38 cellular contexts compared by ENCODE assay signal in the genomic region with DNA sequence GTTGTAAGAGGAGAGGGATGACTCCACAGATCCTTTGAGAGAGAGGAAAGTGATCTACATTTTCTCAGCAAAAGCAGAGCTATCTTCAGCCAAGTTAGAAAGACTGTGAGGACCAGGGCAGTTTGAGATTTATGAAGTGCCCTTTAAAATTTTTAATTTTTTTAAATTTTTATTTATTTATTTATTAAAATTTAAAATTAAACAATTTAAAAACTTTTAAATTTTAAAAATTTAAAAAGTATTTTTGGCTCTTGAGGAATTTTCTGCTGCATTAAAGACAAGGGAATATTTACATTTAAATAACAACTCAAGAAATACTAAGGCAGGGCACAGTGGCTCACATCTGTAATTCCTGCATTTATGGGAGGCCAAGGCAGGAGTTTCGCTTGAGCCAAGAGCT. TPM values are rescaled to one million over a fixed set of nuclear protein-coding genes. Genes with fewer than 3 reads are reported as not detected.
"Had no signal": no experiment of that assay in that cellular context is flagged by ENCODE, and none has a peak within 500 bp of the region (broad histone marks: within the 10 kb centered on the region; RNA-seq: fewer than 3 reads in every experiment).

No MANE protein-coding gene starts in this region.

- H3K27me3 Mint-ChIP-seq: activated naive CD4-positive, alpha-beta T cell treated with anti-CD3 and anti-CD28 coated beads, Interleukin-2, amount 10 ng/mL, durations not matched to agents 7 days and 5 days; activated naive CD8-positive, alpha-beta T cell treated with anti-CD3 and anti-CD28 coated beads for 36 hours; activated naive CD8-positive, alpha-beta T cell treated with anti-CD3 and anti-CD28 coated beads, Interleukin-2, amount 50 U/mL, for 24 hours had no signal

- DNase-seq: activated effector memory CD4-positive, alpha-beta T cell treated with anti-CD3 and anti-CD28 coated beads, Interleukin-2, amount 50 U/mL, for 16 hours; activated effector memory CD4-positive, alpha-beta T cell treated with Interleukin-2 at 50 U/mL for 16 hours; activated gamma-delta T cell; activated gamma-delta T cell treated with Interleukin-2 at 50 U/mL for 16 hours; activated naive CD4-positive, alpha-beta T cell; activated naive CD4-positive, alpha-beta T cell treated with anti-CD3 and anti-CD28 coated beads for 36 hours; activated naive CD4-positive, alpha-beta T cell treated with anti-CD3 and anti-CD28 coated beads, Interleukin-2, amount 10 ng/mL, durations not matched to agents 7 days and 5 days; activated naive CD4-positive, alpha-beta T cell treated with anti-CD3 and anti-CD28 coated beads, Interleukin-2, amount 50 U/mL, for 16 hours; activated naive CD4-positive, alpha-beta T cell treated with Interleukin-2 at 50 U/mL for 16 hours; activated naive CD8-positive, alpha-beta T cell treated with anti-CD3 and anti-CD28 coated beads for 36 hours; activated naive CD8-positive, alpha-beta T cell treated with anti-CD3 and anti-CD28 coated beads, Interleukin-2, amount 10 ng/mL, durations not matched to agents 7 days and 5 days; activated naive CD8-positive, alpha-beta T cell treated with anti-CD3 and anti-CD28 coated beads, Interleukin-2, amount 50 U/mL, for 24 hours; activated T-cell treated with anti-CD3 and anti-CD28 coated beads, Interleukin-2, amount 50 U/mL, for 1 hour; activated T-cell treated with anti-CD3 and anti-CD28 coated beads, Interleukin-2, amount 50 U/mL, for 24 hours; activated T-cell treated with anti-CD3 and anti-CD28 coated beads, Interleukin-2, amount 50 U/mL, for 4 hours; activated T-cell treated with anti-CD3 and anti-CD28 coated beads, Interleukin-2, amount 50 U/mL, for 48 hours; activated T-cell treated with anti-CD3 and anti-CD28 coated beads, Interleukin-2, amount 50 U/mL, for 72 hours; adrenal gland; amniotic stem cell; amygdala; anterior cingulate cortex; aorta; body of pancreas; brain microvascular endothelial cell; caudate nucleus; central memory CD4-positive, alpha-beta T cell; cerebellar nuclear complex had no signal

- FAIRE-seq: astrocyte, bronchial epithelial cell had no signal

- H3K36me3 Mint-ChIP-seq: activated naive CD4-positive, alpha-beta T cell treated with anti-CD3 and anti-CD28 coated beads, Interleukin-2, amount 10 ng/mL, durations not matched to agents 7 days and 5 days; activated naive CD4-positive, alpha-beta T cell treated with anti-CD3 and anti-CD28 coated beads, Interleukin-2, amount 50 U/mL, for 24 hours; activated naive CD4-positive, alpha-beta T cell treated with anti-CD3 and anti-CD28 coated beads, Interleukin-2, amount 50 U/mL, for 72 hours; activated naive CD8-positive, alpha-beta T cell treated with anti-CD3 and anti-CD28 coated beads for 36 hours; activated naive CD8-positive, alpha-beta T cell treated with anti-CD3 and anti-CD28 coated beads, Interleukin-2, amount 10 ng/mL, durations not matched to agents 7 days and 5 days; brain had no signal

- H3K4me1 Mint-ChIP-seq: activated naive CD4-positive, alpha-beta T cell treated with anti-CD3 and anti-CD28 coated beads, Interleukin-2, amount 10 ng/mL, durations not matched to agents 7 days and 5 days; activated naive CD4-positive, alpha-beta T cell treated with anti-CD3 and anti-CD28 coated beads, Interleukin-2, amount 50 U/mL, for 24 hours; activated naive CD8-positive, alpha-beta T cell treated with anti-CD3 and anti-CD28 coated beads for 36 hours; activated naive CD8-positive, alpha-beta T cell treated with anti-CD3 and anti-CD28 coated beads, Interleukin-2, amount 10 ng/mL, durations not matched to agents 7 days and 5 days; activated naive CD8-positive, alpha-beta T cell treated with anti-CD3 and anti-CD28 coated beads, Interleukin-2, amount 50 U/mL, for 24 hours; activated T-helper 17 cell treated with anti-CD3 and anti-CD28 coated beads, Interleukin-2, amount 50 U/mL, for 72 hours; brain; central memory CD8-positive, alpha-beta T cell had no signal

- H3K9me3 Mint-ChIP-seq: activated naive CD4-positive, alpha-beta T cell treated with anti-CD3 and anti-CD28 coated beads for 36 hours; activated naive CD4-positive, alpha-beta T cell treated with anti-CD3 and anti-CD28 coated beads, Interleukin-2, amount 10 ng/mL, durations not matched to agents 7 days and 5 days; activated naive CD4-positive, alpha-beta T cell treated with anti-CD3 and anti-CD28 coated beads, Interleukin-2, amount 50 U/mL, for 24 hours; activated naive CD4-positive, alpha-beta T cell treated with anti-CD3 and anti-CD28 coated beads, Interleukin-2, amount 50 U/mL, for 72 hours; activated naive CD8-positive, alpha-beta T cell treated with anti-CD3 and anti-CD28 coated beads for 36 hours; activated naive CD8-positive, alpha-beta T cell treated with anti-CD3 and anti-CD28 coated beads, Interleukin-2, amount 50 U/mL, for 24 hours; activated T-cell treated with anti-CD3 and anti-CD28 coated beads, Interleukin-2, amount 50 U/mL, for 24 hours; activated T-cell treated with anti-CD3 and anti-CD28 coated beads, Interleukin-2, amount 50 U/mL, for 4 hours; activated T-helper 1 cell treated with anti-CD3 and anti-CD28 coated beads, Interleukin-12 subunit alpha, Interleukin-12 subunit beta, Interleukin-2, Interleukin-4 antibody, amounts not matched to agents 30 ng/mL and 10 ng/mL and 1 ng/mL, durations not matched to agents 14 hours and 24 hours and 36 hours; activated T-helper 17 cell treated with anti-CD3 and anti-CD28 coated beads, Interleukin-2, amount 50 U/mL, for 72 hours; activated T-helper 2 cell treated with anti-CD3 and anti-CD28 coated beads, Interferon-gamma antibody, Interleukin-2, Interleukin-4, amounts not matched to agents 10 μg/mL and 5 μg/mL and 100 μg/mL, durations not matched to agents 14 hours and 24 hours and 36 hours; brain; central memory CD8-positive, alpha-beta T cell had no signal

- H3K27ac Mint-ChIP-seq: activated naive CD4-positive, alpha-beta T cell treated with anti-CD3 and anti-CD28 coated beads for 36 hours; activated naive CD4-positive, alpha-beta T cell treated with anti-CD3 and anti-CD28 coated beads, Interleukin-2, amount 10 ng/mL, durations not matched to agents 7 days and 5 days; activated naive CD4-positive, alpha-beta T cell treated with anti-CD3 and anti-CD28 coated beads, Interleukin-2, amount 50 U/mL, for 24 hours; activated naive CD4-positive, alpha-beta T cell treated with anti-CD3 and anti-CD28 coated beads, Interleukin-2, amount 50 U/mL, for 72 hours; activated naive CD8-positive, alpha-beta T cell; activated naive CD8-positive, alpha-beta T cell treated with anti-CD3 and anti-CD28 coated beads for 36 hours; activated naive CD8-positive, alpha-beta T cell treated with anti-CD3 and anti-CD28 coated beads, Interleukin-2, amount 10 ng/mL, durations not matched to agents 7 days and 5 days; activated naive CD8-positive, alpha-beta T cell treated with anti-CD3 and anti-CD28 coated beads, Interleukin-2, amount 50 U/mL, for 24 hours; activated T-cell treated with anti-CD3 and anti-CD28 coated beads, Interleukin-2, amount 50 U/mL, for 24 hours; activated T-cell treated with anti-CD3 and anti-CD28 coated beads, Interleukin-2, amount 50 U/mL, for 72 hours; activated T-helper 1 cell treated with anti-CD3 and anti-CD28 coated beads, Interleukin-12 subunit alpha, Interleukin-12 subunit beta, Interleukin-2, Interleukin-4 antibody, amounts not matched to agents 30 ng/mL and 10 ng/mL and 1 ng/mL, durations not matched to agents 14 hours and 24 hours and 36 hours; activated T-helper 17 cell treated with anti-CD3 and anti-CD28 coated beads, Interleukin-2, amount 50 U/mL, for 72 hours; activated T-helper 2 cell treated with anti-CD3 and anti-CD28 coated beads, Interferon-gamma antibody, Interleukin-2, Interleukin-4, amounts not matched to agents 10 μg/mL and 5 μg/mL and 100 μg/mL, durations not matched to agents 14 hours and 24 hours and 36 hours; brain had no signal

- ATAC-seq: activated naive CD4-positive, alpha-beta T cell treated with anti-CD3 and anti-CD28 coated beads, Interleukin-2, amount 50 U/mL, for 72 hours; activated naive CD8-positive, alpha-beta T cell treated with anti-CD3 and anti-CD28 coated beads, Interleukin-2, amount 50 U/mL, for 24 hours; activated T-cell treated with anti-CD3 and anti-CD28 coated beads, Interleukin-2, amount 50 U/mL, for 4 hours; activated T-cell treated with anti-CD3 and anti-CD28 coated beads, Interleukin-2, amount 50 U/mL, for 72 hours; activated T-helper 17 cell treated with anti-CD3 and anti-CD28 coated beads, Interleukin-2, amount 50 U/mL, for 72 hours; body of pancreas had no signal

- H3K4me3 Mint-ChIP-seq: activated naive CD4-positive, alpha-beta T cell treated with anti-CD3 and anti-CD28 coated beads for 36 hours; activated naive CD4-positive, alpha-beta T cell treated with anti-CD3 and anti-CD28 coated beads, Interleukin-2, amount 10 ng/mL, durations not matched to agents 7 days and 5 days; activated naive CD4-positive, alpha-beta T cell treated with anti-CD3 and anti-CD28 coated beads, Interleukin-2, amount 50 U/mL, for 24 hours; activated naive CD8-positive, alpha-beta T cell; activated naive CD8-positive, alpha-beta T cell treated with anti-CD3 and anti-CD28 coated beads for 36 hours; activated naive CD8-positive, alpha-beta T cell treated with anti-CD3 and anti-CD28 coated beads, Interleukin-2, amount 10 ng/mL, durations not matched to agents 7 days and 5 days; activated naive CD8-positive, alpha-beta T cell treated with anti-CD3 and anti-CD28 coated beads, Interleukin-2, amount 50 U/mL, for 24 hours; activated T-cell treated with anti-CD3 and anti-CD28 coated beads, Interleukin-2, amount 50 U/mL, for 24 hours; activated T-cell treated with anti-CD3 and anti-CD28 coated beads, Interleukin-2, amount 50 U/mL, for 4 hours; activated T-cell treated with anti-CD3 and anti-CD28 coated beads, Interleukin-2, amount 50 U/mL, for 72 hours; activated T-helper 1 cell treated with anti-CD3 and anti-CD28 coated beads, Interleukin-12 subunit alpha, Interleukin-12 subunit beta, Interleukin-2, Interleukin-4 antibody, amounts not matched to agents 30 ng/mL and 10 ng/mL and 1 ng/mL, durations not matched to agents 14 hours and 24 hours and 36 hours; activated T-helper 17 cell treated with anti-CD3 and anti-CD28 coated beads, Interleukin-2, amount 50 U/mL, for 72 hours; brain; central memory CD8-positive, alpha-beta T cell had no signal

RNA-seq across cellular contexts. Expression of gene MARVELD2, which starts 47.3 kb away (rescaled TPM):
- total RNA-seq: ascending aorta had no signal
